Comparison of ENCODE assay signal across 13 cellular contexts in genomic region chr17:2082003-2082862, GRCh38. TPM values are rescaled to one million over a fixed set of nuclear protein-coding genes. Genes with fewer than 3 reads are reported as not detected.
DNase-seq lines count a peak whose midpoint lies in the region; ATAC-seq, FAIRE-seq and TF ChIP-seq lines count a peak whose summit lies in the region.
"Had no signal": no experiment of that assay in that cellular context is flagged by ENCODE, and none has a peak within 500 bp of the region (broad histone marks: within the 10 kb centered on the region; RNA-seq: fewer than 3 reads in every experiment).

No MANE protein-coding gene starts in this region.

- H3K9ac ChIP-seq in astrocyte (ENCODE audit: low read length) (peak overlapping the region; percentile 61), mucosa of rectum (ENCODE audit: low read depth in 1 of 2, low read length in 2 of 2) (no peak overlapping the region)

- H3K27me3 ChIP-seq in astrocyte (ENCODE audit: insufficient read depth, low read length) (no peaks in the 10 kb centered on the region), mucosa of rectum (ENCODE audit: control insufficient read depth in 2 of 2, insufficient read depth in 2 of 2, low read length in 2 of 2) (no peaks in the 10 kb centered on the region), tibial nerve (no peaks in the 10 kb centered on the region)

- DNase-seq in activated naive CD4-positive, alpha-beta T cell treated with anti-CD3 and anti-CD28 coated beads, Interleukin-2, amount 50 U/mL, for 72 hours (ENCODE audit: low spot score in 2 of 2): no peak
- no peak for DNase-seq in activated naive CD4-positive, alpha-beta T cell (lab: John Stamatoyannopoulos, UW)
- DNase-seq in astrocyte (ENCODE audit: low read depth) (no peak), tibial nerve (ENCODE audit: low spot score in 2 of 2) (no peak)
- no peak for DNase-seq in activated CD8-positive, alpha-beta memory T cell treated with anti-CD3 and anti-CD28 coated beads for 24 hours
- no peak for DNase-seq in stimulated activated naive CD8-positive, alpha-beta T cell treated with anti-CD3 and anti-CD28 coated beads, Interleukin-15, Interleukin-2, amounts not matched to agents 100 U/mL and 50 U/mL, for 24 hours
- DNase-seq: activated CD4-positive, CD25-positive, alpha-beta regulatory T cell treated with anti-CD3 and anti-CD28 coated beads, Interleukin-2, amount 50 U/mL, for 72 hours had no signal

- peak overlapping the region; percentile 50 for H3K4me3 Mint-ChIP-seq in astrocyte (ENCODE audit: unreplicated experiment)
- H3K4me3 Mint-ChIP-seq: activated naive CD8-positive, alpha-beta T cell had no signal

- H3K4me3 ChIP-seq in astrocyte (ENCODE audit: insufficient read depth, low read depth, low read length) (no peak overlapping the region), mucosa of rectum (ENCODE audit: low read length in 2 of 2) (no peak overlapping the region), tibial nerve (no peak overlapping the region)

- no peak for TF ChIP-seq EP300 in tibial nerve (IDR thresholded peaks at IDR 0.05)

- H4K20me1 ChIP-seq in astrocyte (ENCODE audit: insufficient read depth, low read length): no peaks in the 10 kb centered on the region

- H3K9me3 ChIP-seq in astrocyte (ENCODE audit: insufficient read depth, low read depth, low read length): no peaks in the 10 kb centered on the region
- no peaks in the 10 kb centered on the region for H3K9me3 ChIP-seq in mucosa of rectum (ENCODE audit: control insufficient read depth in 2 of 2, low read length in 2 of 2)
- H3K9me3 ChIP-seq in tibial nerve: no peaks in the 10 kb centered on the region

- H3K9me3 Mint-ChIP-seq in activated naive CD4-positive, alpha-beta T cell treated with anti-CD3 and anti-CD28 coated beads, Interleukin-2, amount 50 U/mL, for 72 hours: no peaks in the 10 kb centered on the region
- peaks cover 4% of the 10 kb centered on the region for H3K9me3 Mint-ChIP-seq in astrocyte (ENCODE audit: unreplicated experiment)

- no peak for FAIRE-seq in astrocyte (lab: Jason Lieb, UNC)
- FAIRE-seq: endometrium, H1 had no signal

- peak overlapping the region; percentile 46 for H3K4me2 ChIP-seq in astrocyte (ENCODE audit: low read length)

- H3K36me3 Mint-ChIP-seq in activated naive CD4-positive, alpha-beta T cell treated with anti-CD3 and anti-CD28 coated beads, Interleukin-2, amount 50 U/mL, for 72 hours: peaks cover 21 to 48% of the 10 kb centered on the region in 2 donors
- H3K36me3 Mint-ChIP-seq in astrocyte (ENCODE audit: low read depth, unreplicated experiment): peaks cover 32% of the 10 kb centered on the region

- H3K27me3 Mint-ChIP-seq in astrocyte (ENCODE audit: low read depth, unreplicated experiment): no peaks in the 10 kb centered on the region
- H3K27me3 Mint-ChIP-seq: activated naive CD8-positive, alpha-beta T cell had no signal

- peaks cover 46% of the 10 kb centered on the region for H3K4me1 Mint-ChIP-seq in astrocyte (ENCODE audit: low read depth, unreplicated experiment)

- no peak overlapping the region for H2AFZ ChIP-seq in astrocyte (ENCODE audit: low read depth, low read length)

- H3K27ac ChIP-seq in astrocyte (ENCODE audit: low read depth, low read length) (peak overlapping the region; percentile 82), mucosa of rectum (ENCODE audit: low read depth in 2 of 2, low read length in 2 of 2) (peak overlapping the region; percentile 1 to 97), tibial nerve (peak overlapping the region in 3 of 4 donors; percentile 80 to 91 (median 86))

- H3K27ac Mint-ChIP-seq in activated naive CD4-positive, alpha-beta T cell treated with anti-CD3 and anti-CD28 coated beads, Interleukin-2, amount 50 U/mL, for 72 hours: peak overlapping the region; percentile 2 to 93
- H3K27ac Mint-ChIP-seq in astrocyte (ENCODE audit: unreplicated experiment): peak overlapping the region; percentile 91
- H3K27ac Mint-ChIP-seq: activated naive CD8-positive, alpha-beta T cell had no signal

- H3K36me3 ChIP-seq in astrocyte (ENCODE audit: insufficient read depth, low read length) (peaks cover 6% of the 10 kb centered on the region), mucosa of rectum (ENCODE audit: control insufficient read depth in 2 of 2, insufficient read depth in 2 of 2, low read length in 2 of 2) (peaks cover 14 to 28% of the 10 kb centered on the region in 2 donors), tibial nerve (peaks cover 0 to 59% (median 0%) of the 10 kb centered on the region in 3 donors)

- TF ChIP-seq CTCF in astrocyte (IDR thresholded peaks at IDR 0.05; ENCODE audit: insufficient read depth, low read depth, low read length): no peak
- no peak for TF ChIP-seq CTCF in tibial nerve (IDR thresholded peaks at IDR 0.05)

- no peaks in the 10 kb centered on the region for H3K79me2 ChIP-seq in astrocyte (ENCODE audit: insufficient read depth, low read length)

- no peak for TF ChIP-seq POLR2A in tibial nerve (IDR thresholded peaks at IDR 0.05)

- H3K4me1 ChIP-seq in astrocyte (ENCODE audit: insufficient read depth, low read length) (peaks cover 43% of the 10 kb centered on the region), mucosa of rectum (ENCODE audit: control insufficient read depth in 2 of 2, insufficient read depth in 2 of 2, low read length in 2 of 2) (peaks cover 42 to 44% of the 10 kb centered on the region in 2 donors), tibial nerve (peaks cover 0 to 64% (median 37%) of the 10 kb centered on the region in 4 donors)

- peak; percentile 19 to 30 for ATAC-seq in activated naive CD4-positive, alpha-beta T cell treated with anti-CD3 and anti-CD28 coated beads, Interleukin-2, amount 50 U/mL, for 72 hours
- ATAC-seq in stimulated activated naive CD8-positive, alpha-beta T cell treated with anti-CD3 and anti-CD28 coated beads, Interleukin-15, Interleukin-2, amounts not matched to agents 100 U/mL and 50 U/mL, for 24 hours: no peak
- no peak for ATAC-seq in HG03342 (IDR thresholded peaks at IDR 0.05; ENCODE audit: unreplicated experiment)

- WGBS in tibial nerve, 2 donors: 78% methylated on average over 9 of the region's 9 CpGs

RNA-seq across cellular contexts. Expression of gene HIC1, which starts 27.3 kb away (rescaled TPM):
- total RNA-seq in activated naive CD4-positive, alpha-beta T cell treated with anti-CD3 and anti-CD28 coated beads, Interleukin-2, amount 50 U/mL, for 72 hours: 10 to 100 TPM; 36.8 to 41.8 TPM
- total RNA-seq in astrocyte: 9.0 and 14.5 TPM in 2 replicates
- total RNA-seq in tibial nerve: 10 to 100 TPM; 27.6 to 64.7 (median 50.0) TPM

RNA-seq across cellular contexts. Expression of gene OVCA2, which starts 40.4 kb away (rescaled TPM):
- total RNA-seq in activated naive CD4-positive, alpha-beta T cell treated with anti-CD3 and anti-CD28 coated beads, Interleukin-2, amount 50 U/mL, for 72 hours: 10 to 100 TPM; 21.8 to 30.7 TPM
- total RNA-seq in astrocyte (32.8 and 36.8 TPM in 2 replicates), tibial nerve (10 to 100 TPM; 18.6 to 37.3 (median 35.0) TPM)

RNA-seq across cellular contexts. Expression of gene DPH1, which starts 52.3 kb away (rescaled TPM):
- 10 to 100 TPM; 30.5 to 38.0 TPM for total RNA-seq in activated naive CD4-positive, alpha-beta T cell treated with anti-CD3 and anti-CD28 coated beads, Interleukin-2, amount 50 U/mL, for 72 hours
- 25.8 and 26.7 TPM in 2 replicates for total RNA-seq in astrocyte
- total RNA-seq in tibial nerve: 100 to 1,000 TPM in 1 of 4 donors, 10 to 100 TPM in 3; 56.3 to 137 (median 63.9) TPM

RNA-seq across cellular contexts. Expression of gene RTN4RL1, which starts 57.1 kb away (rescaled TPM):
- under 1 TPM; 0.06 to 0.07 TPM for total RNA-seq in activated naive CD4-positive, alpha-beta T cell treated with anti-CD3 and anti-CD28 coated beads, Interleukin-2, amount 50 U/mL, for 72 hours
- total RNA-seq in astrocyte: 0.65 and 0.77 TPM in 2 replicates
- 10 to 100 TPM in 1 of 4 donors, 1 to 10 TPM in 3; 7.3 to 12.6 (median 7.8) TPM for total RNA-seq in tibial nerve
- total RNA-seq: H1, kidney epithelial cell had no signal

Comparison
In these comparisons a context has a peak if more than half of its experiments do, and no peak if none do; other contexts are left out.
1. ATAC-seq: peak in activated naive CD4-positive, alpha-beta T cell treated with anti-CD3 and anti-CD28 coated beads, Interleukin-2, amount 50 U/mL, for 72 hours (2 of 2); none in stimulated activated naive CD8-positive, alpha-beta T cell treated with anti-CD3 and anti-CD28 coated beads, Interleukin-15, Interleukin-2, amounts not matched to agents 100 U/mL and 50 U/mL, for 24 hours (single experiment) and HG03342 (single experiment).
2. Peak in every context shown above with its lines, with median percentiles within 50 percentile points of each other: H3K27ac ChIP-seq.